24 cellular contexts compared by ENCODE assay signal in the genomic region with DNA sequence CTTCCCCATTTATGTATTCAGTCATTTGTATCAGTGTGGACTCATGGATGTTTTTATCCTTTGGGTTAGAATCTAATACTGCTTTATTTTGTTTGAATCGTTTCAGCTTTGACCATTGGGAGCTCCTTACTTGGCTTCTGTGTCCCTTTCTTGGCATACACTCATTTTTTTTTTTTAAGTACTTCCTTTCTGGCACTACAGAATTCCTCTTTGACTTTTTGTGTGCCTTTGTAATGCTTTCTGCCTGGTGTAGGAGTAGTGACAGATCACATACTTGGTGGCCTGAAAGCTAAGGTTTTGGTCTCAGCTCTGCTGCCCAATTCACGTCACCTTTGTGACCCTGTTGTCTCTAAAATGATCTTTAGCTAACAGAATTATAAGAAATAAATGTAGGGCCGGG.
DNase-seq lines count a peak whose midpoint lies in the region; ATAC-seq and TF ChIP-seq lines count a peak whose summit lies in the region.
"Had no signal": no experiment of that assay in that cellular context is flagged by ENCODE, and none has a peak within 500 bp of the region (broad histone marks: within the 10 kb centered on the region; RNA-seq: fewer than 3 reads in every experiment).

No MANE protein-coding gene starts in this region.

- no peak overlapping the region for H3K4me3 ChIP-seq in body of pancreas
- H3K4me3 ChIP-seq in left lung, result no peak overlapping the region
- H3K4me3 ChIP-seq in subcutaneous abdominal adipose tissue (ENCODE audit: low read depth in 1 of 5, low read length in 5 of 5), result peak overlapping the region in 1 of 5 donors; percentile 12
- no peak overlapping the region for H3K4me3 ChIP-seq in PC-3 (ENCODE audit: low read length)
- H3K4me3 ChIP-seq: ovary, SJSA1 had no signal

- H3K4me1 ChIP-seq in body of pancreas (peaks cover 68% of the 10 kb centered on the region), left lung (peaks cover 28 to 63% of the 10 kb centered on the region in 2 donors), subcutaneous abdominal adipose tissue (ENCODE audit: control insufficient read depth in 5 of 5, insufficient read depth in 5 of 5, low read length in 5 of 5) (peaks cover 8 to 54% (median 29%) of the 10 kb centered on the region in 5 donors), PC-3 (ENCODE audit: insufficient read depth, low read length) (peaks cover 27% of the 10 kb centered on the region)
- H3K4me1 ChIP-seq: BE2C had no signal

- H4K20me1 ChIP-seq in PC-3 (ENCODE audit: low read length), result peaks cover 5% of the 10 kb centered on the region; the same call in 1 of the 2 replicates

- no peak for TF ChIP-seq POLR2A in body of pancreas (IDR thresholded peaks at IDR 0.05)

- ATAC-seq in body of pancreas (no peak), left lung (peak; percentile 41), HG02981 (IDR thresholded peaks at IDR 0.05; ENCODE audit: unreplicated experiment) (no peak), PC-3 (no peak)
- ATAC-seq: activated CD4-positive, CD25-positive, alpha-beta regulatory T cell treated with anti-CD3 and anti-CD28 coated beads, Interleukin-2, amount 50 U/mL, for 24 hours had no signal

- intact Hi-C loops in body of pancreas (cut with DNase I) (no loop called here), left lung (cut with DNase I) (no loop called here), PC-3 (cut with micrococcal nuclease) (no loop called here)

- H2AFZ ChIP-seq in PC-3 (ENCODE audit: low read length), result no peak overlapping the region

- H3K9ac ChIP-seq in subcutaneous abdominal adipose tissue (ENCODE audit: low read length in 5 of 5), result peak overlapping the region in 1 of 5 donors; percentile 42
- no peak overlapping the region for H3K9ac ChIP-seq in PC-3 (ENCODE audit: low read length)

- no peak for TF ChIP-seq CTCF in body of pancreas (IDR thresholded peaks at IDR 0.05)
- no peak for TF ChIP-seq CTCF in left lung (IDR thresholded peaks at IDR 0.05)
- TF ChIP-seq CTCF in PC-3 (conservative IDR thresholded peaks at IDR 0.05; ENCODE audit: low read depth, low read length), result no peak

- H3K79me2 ChIP-seq in PC-3 (ENCODE audit: low read length), result peaks cover 75% of the 10 kb centered on the region

- H3K36me3 ChIP-seq in body of pancreas (replicated peaks in 1 of 2; ENCODE audit: insufficient read depth in 1 of 2, low read depth in 2 of 2) (no peaks in the 10 kb centered on the region), left lung (no peaks in the 10 kb centered on the region), subcutaneous abdominal adipose tissue (ENCODE audit: control insufficient read depth in 5 of 5, insufficient read depth in 5 of 5, low read length in 5 of 5) (no peaks in the 10 kb centered on the region), PC-3 (ENCODE audit: low read depth, low read length) (no peaks in the 10 kb centered on the region)
- H3K36me3 ChIP-seq: BE2C, ovary, SJSA1 had no signal

- no peak overlapping the region for H3K4me2 ChIP-seq in PC-3 (ENCODE audit: low read length)

- H3K27me3 ChIP-seq in body of pancreas (no peaks in the 10 kb centered on the region), left lung (no peaks in the 10 kb centered on the region), subcutaneous abdominal adipose tissue (ENCODE audit: control insufficient read depth in 5 of 5, insufficient read depth in 4 of 5, low read length in 5 of 5) (no peaks in the 10 kb centered on the region), PC-3 (ENCODE audit: low read length) (no peaks in the 10 kb centered on the region)
- H3K27me3 ChIP-seq: BE2C, ovary, SJSA1 had no signal

- DNase-seq in NCI-H2196 (lab: John Stamatoyannopoulos, UW; ENCODE audit: unreplicated experiment) (peak; percentile 9), NCI-H2196 treated with DMSO at 0.1 percent for 48 hours (lab: John Stamatoyannopoulos, UW; ENCODE audit: unreplicated experiment) (no peak), body of pancreas (no peak), left lung (no peak), NCI-H1694 treated with DMSO at 0.1 percent for 48 hours (lab: John Stamatoyannopoulos, UW) (no peak), PC-3 (no peak)
- DNase-seq: activated CD8-positive, alpha-beta memory T cell treated with anti-CD3 and anti-CD28 coated beads, Interleukin-2, amount 50 U/mL, for 4 hours; activated naive CD4-positive, alpha-beta T cell; amygdala; BE2C; foreskin melanocyte; H9; left colon; NCI-H2081; NCI-H774; OCI-M1; ovary; stimulated activated CD4-positive, alpha-beta T cell treated with anti-CD3 and anti-CD28 coated beads, Interleukin-2, amount 100 ng/mL, for 48 hours; T-helper 9 cell had no signal

- no TSS peak for BruUV-seq in PC-3 (replicated peaks; lab: Mats Ljungman, UMichigan)

- POLR2A ChIA-PET in PC-3 (lab: Charles Lee; ENCODE audit: unreplicated experiment), result no interaction called here

- CTCF ChIA-PET in PC-3 (lab: Charles Lee), result no interaction called here

- H3K27ac ChIP-seq in body of pancreas, result peak overlapping the region; percentile 10 to 45 (median 22)
- H3K27ac ChIP-seq in left lung, result peak overlapping the region in 1 of 2 donors; percentile 23
- H3K27ac ChIP-seq in subcutaneous abdominal adipose tissue (ENCODE audit: low read depth, low read length), result peak overlapping the region; percentile 31
- H3K27ac ChIP-seq in PC-3 (ENCODE audit: low read length), result no peak overlapping the region
- H3K27ac ChIP-seq: 22Rv1, ovary, SJSA1 had no signal

- H3K9me2 ChIP-seq in PC-3 (replicated peaks; ENCODE audit: low read length), result no peaks in the 10 kb centered on the region

- WGBS in body of pancreas, 2 donors, result 67 to 68% methylated on average over 3 of the region's 3 CpGs

- no peaks in the 10 kb centered on the region for H3F3A ChIP-seq in PC-3 (ENCODE audit: low read length, unreplicated experiment)

- H3K9me3 ChIP-seq in body of pancreas, result no peaks in the 10 kb centered on the region
- H3K9me3 ChIP-seq in left lung, result no peaks in the 10 kb centered on the region
- no peaks in the 10 kb centered on the region for H3K9me3 ChIP-seq in subcutaneous abdominal adipose tissue (ENCODE audit: control insufficient read depth in 5 of 5, low read length in 5 of 5)
- no peaks in the 10 kb centered on the region for H3K9me3 ChIP-seq in PC-3 (ENCODE audit: low read length)
- H3K9me3 ChIP-seq: BE2C, ovary, SJSA1 had no signal
